1 cellular context compared by ENCODE assay signal in genomic region chr11:3050386-3051325, GRCh38.
TF ChIP-seq lines count a peak whose summit lies in the region.

No MANE protein-coding gene starts in this region.

TF ChIP-seq in H1, 55 proteins besides CTCF, POLR2A, EP300 and RAD21:
- no peak for TF ChIP-seq TCF12 (IDR thresholded peaks at IDR 0.05; ENCODE audit: low read depth, low read length)
- TF ChIP-seq JUN (IDR thresholded peaks at IDR 0.05; ENCODE audit: low read depth, low read length), result no peak
- no peak for TF ChIP-seq SAP30 (IDR thresholded peaks at IDR 0.05; ENCODE audit: insufficient read depth, insufficient replicate concordance, low read length)
- TF ChIP-seq HDAC2 (IDR thresholded peaks at IDR 0.05; ENCODE audit: borderline replicate concordance in 1 of 2, low read depth in 2 of 2, low read length in 2 of 2), result no peak
- TF ChIP-seq POU5F1 (IDR thresholded peaks at IDR 0.05; ENCODE audit: low read depth, low read length), result no peak
- TF ChIP-seq SP2 (IDR thresholded peaks at IDR 0.05; ENCODE audit: low read length), result no peak
- TF ChIP-seq RXRA (IDR thresholded peaks at IDR 0.05; ENCODE audit: insufficient read depth, low read depth, low read length), result no peak
